27 cellular contexts compared by ENCODE assay signal in the genomic region with DNA sequence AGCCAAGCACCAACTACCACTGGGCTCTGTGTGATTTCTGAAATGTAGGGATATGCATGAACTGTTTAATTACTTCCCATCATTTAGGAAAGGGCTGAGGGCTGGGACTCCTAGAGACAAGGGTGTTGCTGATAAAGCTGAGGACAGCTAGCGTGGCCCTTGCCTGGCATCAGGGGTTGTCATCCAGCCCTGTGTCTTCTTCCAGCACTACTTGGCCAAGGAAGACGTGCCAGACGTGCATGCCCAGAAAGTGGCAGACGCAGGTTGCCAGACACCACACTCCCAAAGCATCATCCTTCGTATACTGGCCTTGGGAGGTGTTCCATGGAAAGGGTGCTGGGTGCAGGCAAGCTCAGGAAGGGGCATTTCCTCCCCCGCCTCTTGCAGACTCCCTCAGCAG.
DNase-seq lines count a peak whose midpoint lies in the region; ATAC-seq and TF ChIP-seq lines count a peak whose summit lies in the region.
"Had no signal": no experiment of that assay in that cellular context is flagged by ENCODE, and none has a peak within 500 bp of the region (broad histone marks: within the 10 kb centered on the region; RNA-seq: fewer than 3 reads in every experiment).

No MANE protein-coding gene starts in this region.

- no peaks in the 10 kb centered on the region for H3K36me3 ChIP-seq in neural progenitor cell
- H3K36me3 ChIP-seq: suprapubic skin had no signal

- H3K36me3 Mint-ChIP-seq in neural progenitor cell = peaks cover 30% of the 10 kb centered on the region
- peaks cover 0 to 1% of the 10 kb centered on the region in 2 donors for H3K36me3 Mint-ChIP-seq in stimulated activated naive B cell treated with anti-CD40 and anti-IgM and Interleukin-4, amounts not matched to agents 10 μg/mL and 1 μg/mL and 100 μg/mL, for 72 hours
- H3K36me3 Mint-ChIP-seq: activated naive CD8-positive, alpha-beta T cell treated with anti-CD3 and anti-CD28 coated beads for 36 hours; stimulated activated memory B cell treated with anti-CD40 and anti-IgM and Interleukin-4, amounts not matched to agents 10 μg/mL and 1 μg/mL and 100 μg/mL, for 72 hours had no signal

- peak; percentile 40 for ATAC-seq in Right ventricle myocardium inferior
- ATAC-seq in Right ventricle myocardium superior (ENCODE audit: poor library complexity) = peak; percentile 57
- no peak for ATAC-seq in GM21786 (IDR thresholded peaks at IDR 0.05; ENCODE audit: unreplicated experiment)
- ATAC-seq in stimulated activated naive B cell treated with anti-CD40 and anti-IgM and Interleukin-4, amounts not matched to agents 10 μg/mL and 1 μg/mL and 100 μg/mL, for 72 hours (replicated peaks) = no peak
- ATAC-seq in GM18502 (IDR thresholded peaks at IDR 0.05; ENCODE audit: poor library complexity, unreplicated experiment) = no peak
- ATAC-seq: activated CD8-positive, alpha-beta T cell treated with anti-CD3 and anti-CD28 coated beads, Interleukin-2, amount 10 ng/mL, durations not matched to agents 7 days and 5 days; stimulated activated memory B cell treated with anti-CD40 and anti-IgM and Interleukin-4, amounts not matched to agents 10 μg/mL and 1 μg/mL and 100 μg/mL, for 72 hours had no signal

- no peak overlapping the region for H2AFZ ChIP-seq in neural progenitor cell (replicated peaks)

- H3K9ac ChIP-seq in neural progenitor cell = no peak overlapping the region

- H3F3A ChIP-seq in neural progenitor cell (ENCODE audit: low read depth) = no peaks in the 10 kb centered on the region

- peak overlapping the region; percentile 46 for H3K27ac ChIP-seq in neural progenitor cell
- H3K27ac ChIP-seq: suprapubic skin had no signal

- peaks cover 67% of the 10 kb centered on the region for H3K4me1 ChIP-seq in neural progenitor cell

- peaks cover 100% of the 10 kb centered on the region for H3K79me2 ChIP-seq in neural progenitor cell (ENCODE audit: low read depth)

- peaks cover 55% of the 10 kb centered on the region for H3K4me1 Mint-ChIP-seq in neural progenitor cell
- H3K4me1 Mint-ChIP-seq in stimulated activated naive B cell treated with anti-CD40 and anti-IgM and Interleukin-4, amounts not matched to agents 10 μg/mL and 1 μg/mL and 100 μg/mL, for 72 hours = peaks cover 15 to 24% of the 10 kb centered on the region in 2 donors

- no peak overlapping the region for H3K27ac Mint-ChIP-seq in neural progenitor cell
- H3K27ac Mint-ChIP-seq in stimulated activated naive B cell treated with anti-CD40 and anti-IgM and Interleukin-4, amounts not matched to agents 10 μg/mL and 1 μg/mL and 100 μg/mL, for 72 hours = no peak overlapping the region
- H3K27ac Mint-ChIP-seq: activated CD8-positive, alpha-beta T cell treated with anti-CD3 and anti-CD28 coated beads, Interleukin-2, amount 10 ng/mL, durations not matched to agents 7 days and 5 days; activated naive CD8-positive, alpha-beta T cell treated with anti-CD3 and anti-CD28 coated beads for 36 hours; stimulated activated memory B cell treated with anti-CD40 and anti-IgM and Interleukin-4, amounts not matched to agents 10 μg/mL and 1 μg/mL and 100 μg/mL, for 72 hours; T-helper 2 cell treated with Interferon-gamma antibody and Interleukin-4, amounts not matched to agents 5 μg/mL and 100 μg/mL, for 36 hours had no signal

- H3K4me3 Mint-ChIP-seq in neural progenitor cell = no peak overlapping the region
- no peak overlapping the region for H3K4me3 Mint-ChIP-seq in stimulated activated naive B cell treated with anti-CD40 and anti-IgM and Interleukin-4, amounts not matched to agents 10 μg/mL and 1 μg/mL and 100 μg/mL, for 72 hours
- H3K4me3 Mint-ChIP-seq: activated CD8-positive, alpha-beta T cell treated with anti-CD3 and anti-CD28 coated beads, Interleukin-2, amount 10 ng/mL, durations not matched to agents 7 days and 5 days; activated naive CD8-positive, alpha-beta T cell treated with anti-CD3 and anti-CD28 coated beads for 36 hours; CD4-positive, CD25-positive, alpha-beta regulatory T cell; stimulated activated memory B cell treated with anti-CD40 and anti-IgM and Interleukin-4, amounts not matched to agents 10 μg/mL and 1 μg/mL and 100 μg/mL, for 72 hours; T-helper 2 cell treated with Interferon-gamma antibody and Interleukin-4, amounts not matched to agents 5 μg/mL and 100 μg/mL, for 36 hours had no signal

- DNase-seq in Right ventricle myocardium inferior (ENCODE audit: missing footprints) (no peak), cardiac septum (ENCODE audit: low spot score) (no peak), Right ventricle myocardium superior (no peak), neural progenitor cell (ENCODE audit: low spot score) (no peak), AML-193 (lab: John Stamatoyannopoulos, UW) (no peak)
- no peak for DNase-seq in stimulated activated naive B cell treated with anti-CD40 and anti-IgM and Interleukin-4, amounts not matched to agents 10 μg/mL and 1 μg/mL and 100 μg/mL, for 72 hours
- DNase-seq: 8988T; activated CD8-positive, alpha-beta T cell treated with anti-CD3 and anti-CD28 coated beads, Interleukin-2, amount 10 ng/mL, durations not matched to agents 7 days and 5 days; activated naive CD8-positive, alpha-beta T cell treated with anti-CD3 and anti-CD28 coated beads for 36 hours; anterior cingulate cortex; Calu3; CD4-positive, CD25-positive, alpha-beta regulatory T cell; DMS79; GDM1; kidney glomerular epithelial cell; MV-4-11; NCI-H1436 treated with DMSO at 0.1 percent for 48 hours; NCI-H2081 treated with DMSO at 0.1 percent for 48 hours; NCI-H2227 treated with DMSO at 0.1 percent for 48 hours; NCI-H526; SHP77 treated with DMSO at 0.1 percent for 48 hours had no signal

- H3K27me3 ChIP-seq in neural progenitor cell = no peaks in the 10 kb centered on the region
- H3K27me3 ChIP-seq: suprapubic skin had no signal

- H3K4me2 ChIP-seq in neural progenitor cell = no peak overlapping the region

- peaks cover 2% of the 10 kb centered on the region for H3K27me3 Mint-ChIP-seq in neural progenitor cell (ENCODE audit: insufficient read depth, low read depth)
- H3K27me3 Mint-ChIP-seq in stimulated activated naive B cell treated with anti-CD40 and anti-IgM and Interleukin-4, amounts not matched to agents 10 μg/mL and 1 μg/mL and 100 μg/mL, for 72 hours = no peaks in the 10 kb centered on the region
- H3K27me3 Mint-ChIP-seq: CD4-positive, CD25-positive, alpha-beta regulatory T cell; stimulated activated memory B cell treated with anti-CD40 and anti-IgM and Interleukin-4, amounts not matched to agents 10 μg/mL and 1 μg/mL and 100 μg/mL, for 72 hours had no signal

- peaks cover 100% of the 10 kb centered on the region for H4K20me1 ChIP-seq in neural progenitor cell (ENCODE audit: low read depth)

- no peaks in the 10 kb centered on the region for H3K9me3 Mint-ChIP-seq in neural progenitor cell
- no peaks in the 10 kb centered on the region for H3K9me3 Mint-ChIP-seq in stimulated activated naive B cell treated with anti-CD40 and anti-IgM and Interleukin-4, amounts not matched to agents 10 μg/mL and 1 μg/mL and 100 μg/mL, for 72 hours
- H3K9me3 Mint-ChIP-seq: activated naive CD8-positive, alpha-beta T cell treated with anti-CD3 and anti-CD28 coated beads for 36 hours; CD4-positive, CD25-positive, alpha-beta regulatory T cell; neural crest cell; stimulated activated memory B cell treated with anti-CD40 and anti-IgM and Interleukin-4, amounts not matched to agents 10 μg/mL and 1 μg/mL and 100 μg/mL, for 72 hours; T-helper 2 cell treated with Interferon-gamma antibody and Interleukin-4, amounts not matched to agents 5 μg/mL and 100 μg/mL, for 36 hours had no signal

- H3K9me3 ChIP-seq in neural progenitor cell (ENCODE audit: low read depth) = no peaks in the 10 kb centered on the region
- H3K9me3 ChIP-seq: suprapubic skin had no signal

- intact Hi-C loops in Right ventricle myocardium inferior (cut with DNase I) = no loop called here
- intact Hi-C loops in cardiac septum (cut with DNase I) = no loop called here
- intact Hi-C loops in Right ventricle myocardium superior (cut with DNase I) = no loop called here

- TF ChIP-seq CTCF in neural progenitor cell (IDR thresholded peaks at IDR 0.05) = no peak

- H3K4me3 ChIP-seq in neural progenitor cell = no peak overlapping the region
- H3K4me3 ChIP-seq: suprapubic skin had no signal

Comparison
In these comparisons a context has a peak if more than half of its experiments do, and no peak if none do; other contexts are left out.
1. ATAC-seq: peak in Right ventricle myocardium inferior (single experiment) and Right ventricle myocardium superior (single experiment); none in GM21786 (single experiment), stimulated activated naive B cell treated with anti-CD40 and anti-IgM and Interleukin-4, amounts not matched to agents 10 μg/mL and 1 μg/mL and 100 μg/mL, for 72 hours (0 of 2) and GM18502 (single experiment).